ENCODE assay signal across 29 cellular contexts in genomic region chr9:699396-699795, GRCh38.
DNase-seq lines count a peak whose midpoint lies in the region; ATAC-seq and TF ChIP-seq lines count a peak whose summit lies in the region.
"Had no signal": no experiment of that assay in that cellular context is flagged by ENCODE, and none has a peak within 500 bp of the region (broad histone marks: within the 10 kb centered on the region; RNA-seq: fewer than 3 reads in every experiment).

No MANE protein-coding gene starts in this region.

- no peak for DNase-seq in right atrium auricular region (ENCODE audit: low spot score)
- no peak for DNase-seq in cardiac septum (ENCODE audit: low spot score)
- no peak for DNase-seq in smooth muscle cell (lab: John Stamatoyannopoulos, UW; ENCODE audit: unreplicated experiment)
- DNase-seq in aorta, result no peak
- DNase-seq in KBM-7, result no peak
- DNase-seq in stimulated activated naive CD8-positive, alpha-beta T cell treated with anti-CD3 and anti-CD28 coated beads, Interleukin-15, Interleukin-2, amounts not matched to agents 100 U/mL and 50 U/mL, for 24 hours, result no peak
- DNase-seq: activated CD4-positive, alpha-beta memory T cell treated with anti-CD3 and anti-CD28 coated beads, Interleukin-2, amount 10 ng/mL, durations not matched to agents 7 days and 5 days; activated CD4-positive, CD25-positive, alpha-beta regulatory T cell treated with anti-CD3 and anti-CD28 coated beads, Interleukin-2, amount 50 U/mL, for 72 hours; activated naive CD8-positive, alpha-beta T cell treated with anti-CD3 and anti-CD28 coated beads, Interleukin-2, amount 10 ng/mL, durations not matched to agents 7 days and 5 days; AML-193; brain microvascular endothelial cell; CD4-positive, alpha-beta memory T cell; colonic mucosa; DMS153; glutamatergic neuron; GOT3; MM.1S; naive B cell; NCI-H2081 treated with DMSO at 0.1 percent for 48 hours; NCI-H345; occipital lobe; OCI-M1; retina; SHP77 treated with DMSO at 0.1 percent for 48 hours; spleen; stimulated activated CD4-positive, alpha-beta T cell treated with anti-CD3 and anti-CD28 coated beads, Interleukin-4, amount 100 ng/mL, for 1 hour; stimulated activated naive CD4-positive, alpha-beta T cell had no signal

- no peaks in the 10 kb centered on the region for H4K20me1 ChIP-seq in smooth muscle cell (ENCODE audit: low read depth)

- H3K4me1 ChIP-seq in right atrium auricular region, result peaks cover 0 to 85% of the 10 kb centered on the region in 2 donors
- H3K4me1 ChIP-seq in gastroesophageal sphincter, result peaks cover 27 to 99% (median 28%) of the 10 kb centered on the region in 3 donors
- H3K4me1 ChIP-seq in smooth muscle cell (ENCODE audit: low read depth), result peaks cover 23% of the 10 kb centered on the region
- peaks cover 7 to 19% of the 10 kb centered on the region in 2 donors for H3K4me1 ChIP-seq in aorta (ENCODE audit: control insufficient read depth in 1 of 2, insufficient read depth in 2 of 2, low read length in 2 of 2)
- H3K4me1 ChIP-seq: colonic mucosa had no signal

- H3K27ac ChIP-seq in right atrium auricular region (peak overlapping the region; percentile 90 to 95), gastroesophageal sphincter (peak overlapping the region; percentile 21 to 94 (median 91)), smooth muscle cell (ENCODE audit: low read depth) (peak overlapping the region; percentile 95), aorta (ENCODE audit: low read depth in 1 of 2, low read length in 2 of 2) (peak overlapping the region; percentile 92 to 94)
- H3K27ac ChIP-seq: brain microvascular endothelial cell, colonic mucosa, spleen had no signal

- no peaks in the 10 kb centered on the region for H3K27me3 ChIP-seq in right atrium auricular region
- H3K27me3 ChIP-seq in gastroesophageal sphincter, result no peaks in the 10 kb centered on the region
- H3K27me3 ChIP-seq in smooth muscle cell (ENCODE audit: low read depth), result no peaks in the 10 kb centered on the region
- no peaks in the 10 kb centered on the region for H3K27me3 ChIP-seq in aorta (ENCODE audit: control insufficient read depth in 1 of 2, insufficient read depth in 2 of 2, low read length in 1 of 2)
- H3K27me3 ChIP-seq: brain microvascular endothelial cell, colonic mucosa, spleen had no signal

- no peaks in the 10 kb centered on the region for H3K79me2 ChIP-seq in smooth muscle cell (ENCODE audit: low read depth)

- in situ Hi-C loops in KBM-7 (cut with MboI; ENCODE audit: low pct_unique_long_range_greater_than_20kb, low sequenced_read_pairs), result no loop called here

- H2AFZ ChIP-seq in smooth muscle cell (ENCODE audit: low read depth), result no peak overlapping the region

- no peak for TF ChIP-seq EP300 in gastroesophageal sphincter (IDR thresholded peaks at IDR 0.05)

- H3K4me2 ChIP-seq in smooth muscle cell, result peak overlapping the region; percentile 2

- H3K4me3 ChIP-seq in right atrium auricular region, result no peak overlapping the region
- no peak overlapping the region for H3K4me3 ChIP-seq in gastroesophageal sphincter
- no peak overlapping the region for H3K4me3 ChIP-seq in smooth muscle cell
- H3K4me3 ChIP-seq in aorta (ENCODE audit: low read length in 2 of 2), result no peak overlapping the region
- H3K4me3 ChIP-seq: colonic mucosa, spleen had no signal

- TF ChIP-seq POLR2A in gastroesophageal sphincter (IDR thresholded peaks at IDR 0.05), result no peak

- WGBS in gastroesophageal sphincter (ENCODE audit: low coverage in 1 of 2), 2 donors, result 21 to 40% methylated on average over 1 of the region's 1 CpG
- 38% methylated on average over 1 of the region's 1 CpG for WGBS in smooth muscle cell (ENCODE audit: low lambda C conversion rate)
- WGBS in aorta, 2 donors, result 7 to 15% methylated on average over 1 of the region's 1 CpG

- H3F3A ChIP-seq in smooth muscle cell (ENCODE audit: low read depth), result peaks cover 18% of the 10 kb centered on the region

- intact Hi-C loops in cardiac septum (cut with DNase I), result loop anchor here (5.0 kb wide), 3 partner anchors 38 to 82 kb away; no protein-coding TSS in a partner anchor
- intact Hi-C loops in aorta (cut with DNase I), result no loop called here

- no peak for TF ChIP-seq CTCF in right atrium auricular region (IDR thresholded peaks at IDR 0.05)
- no peak for TF ChIP-seq CTCF in gastroesophageal sphincter (IDR thresholded peaks at IDR 0.05)
- TF ChIP-seq CTCF in smooth muscle cell (IDR thresholded peaks at IDR 0.05; ENCODE audit: borderline replicate concordance, insufficient read depth, poor library complexity, severe bottlenecking), result no peak

- H3K9ac ChIP-seq in smooth muscle cell (ENCODE audit: low read depth), result no peak overlapping the region

- H3K9me3 ChIP-seq in right atrium auricular region (no peaks in the 10 kb centered on the region), gastroesophageal sphincter (no peaks in the 10 kb centered on the region), smooth muscle cell (replicated peaks; ENCODE audit: low read depth) (no peaks in the 10 kb centered on the region), aorta (ENCODE audit: control insufficient read depth, low read length) (no peaks in the 10 kb centered on the region)
- H3K9me3 ChIP-seq: colonic mucosa, spleen had no signal

- no peak for ATAC-seq in gastroesophageal sphincter
- no peak for ATAC-seq in aorta (ENCODE audit: low FRiP score)
- no peak for ATAC-seq in GM19455 (IDR thresholded peaks at IDR 0.05; ENCODE audit: unreplicated experiment)
- ATAC-seq in stimulated activated naive CD8-positive, alpha-beta T cell treated with anti-CD3 and anti-CD28 coated beads, Interleukin-15, Interleukin-2, amounts not matched to agents 100 U/mL and 50 U/mL, for 24 hours, result no peak

- H3K36me3 ChIP-seq in right atrium auricular region, result peaks cover 19% of the 10 kb centered on the region
- no peaks in the 10 kb centered on the region for H3K36me3 ChIP-seq in gastroesophageal sphincter
- no peaks in the 10 kb centered on the region for H3K36me3 ChIP-seq in smooth muscle cell (ENCODE audit: low read depth)
- H3K36me3 ChIP-seq in aorta (ENCODE audit: control insufficient read depth in 1 of 2, insufficient read depth in 2 of 2, low read length in 1 of 2), result peaks cover 0 to 1% of the 10 kb centered on the region in 2 donors
- H3K36me3 ChIP-seq: brain microvascular endothelial cell, colonic mucosa, spleen had no signal
